1 cellular context compared by ENCODE assay signal in the genomic region with DNA sequence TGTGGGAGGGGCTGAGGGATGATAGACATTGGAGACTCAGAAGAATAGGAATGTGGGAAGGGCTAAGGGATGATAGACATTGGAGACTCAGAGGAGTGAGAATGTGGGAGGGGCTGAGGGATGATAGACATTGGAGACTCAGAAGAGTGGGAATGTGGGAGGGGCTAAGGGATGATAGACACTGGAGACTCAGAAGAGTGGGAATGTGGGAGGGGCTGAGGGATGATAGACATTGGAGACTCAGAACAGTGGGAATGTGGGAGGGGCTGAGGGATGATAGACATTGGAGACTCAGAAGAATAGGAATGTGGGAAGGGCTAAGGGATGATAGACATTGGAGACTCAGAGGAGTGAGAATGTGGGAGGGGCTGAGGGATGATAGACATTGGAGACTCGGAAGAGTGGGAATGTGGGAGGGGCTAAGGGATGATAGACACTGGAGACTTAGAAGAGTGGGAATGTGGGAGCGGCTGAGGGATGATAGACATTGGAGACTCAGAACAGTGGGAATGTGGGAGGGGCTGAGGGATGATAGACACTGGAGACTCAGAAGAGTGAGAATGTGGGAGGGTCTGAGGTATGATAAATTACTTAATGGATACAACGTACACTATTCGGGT.
TF ChIP-seq lines count a peak whose summit lies in the region.

No MANE protein-coding gene starts in this region.

TF ChIP-seq in HepG2, 621 proteins besides CTCF, POLR2A, EP300 and RAD21:
- 0 out of 2 replicates have a peak, but pooled peaks have one; percentile 31 for TF ChIP-seq IKZF1 (IDR thresholded peaks at IDR 0.05)
